ENCODE assay signal across 18 cellular contexts in genomic region chr5:68382640-68383039, GRCh38.
DNase-seq lines count a peak whose midpoint lies in the region; ATAC-seq and TF ChIP-seq lines count a peak whose summit lies in the region.
"Had no signal": no experiment of that assay in that cellular context is flagged by ENCODE, and none has a peak within 500 bp of the region (broad histone marks: within the 10 kb centered on the region; RNA-seq: fewer than 3 reads in every experiment).

No MANE protein-coding gene starts in this region.

- no peak for TF ChIP-seq RAD21 in IMR-90 (IDR thresholded peaks at IDR 0.05; ENCODE audit: low read length)

- H3K18ac ChIP-seq in IMR-90 (ENCODE audit: low read depth, low read length), result no peak overlapping the region

- in situ Hi-C loops in IMR-90 (cut with MboI; ENCODE audit: low sequenced_read_pairs), result no loop called here

- no peak overlapping the region for H3K27ac ChIP-seq in CD4-positive, alpha-beta memory T cell (ENCODE audit: low read depth, low read length)
- H3K27ac ChIP-seq in IMR-90 (ENCODE audit: insufficient read depth, low read length) (no peak overlapping the region), colonic mucosa (peak overlapping the region; percentile 32)
- H3K27ac ChIP-seq: HL-60 had no signal

- H3K36me3 Mint-ChIP-seq in CD4-positive, alpha-beta memory T cell, result no peaks in the 10 kb centered on the region
- peaks cover 3% of the 10 kb centered on the region; the same call in 1 of the 2 replicates for H3K36me3 Mint-ChIP-seq in WTC11

- peak overlapping the region in 3 of 8 donors; percentile 3 to 63 (median 10) for H3K4me3 Mint-ChIP-seq in CD4-positive, alpha-beta memory T cell
- H3K4me3 Mint-ChIP-seq in WTC11, result no peak overlapping the region
- H3K4me3 Mint-ChIP-seq: activated B cell treated with CpG ODN at 0.5 μM for 24 hours had no signal

- peak overlapping the region in 6 of 7 donors; percentile 51 to 89 (median 80) for H3K27ac Mint-ChIP-seq in CD4-positive, alpha-beta memory T cell
- H3K27ac Mint-ChIP-seq in WTC11, result no peak overlapping the region
- H3K27ac Mint-ChIP-seq: activated B cell treated with CpG ODN at 0.5 μM for 24 hours had no signal

- peaks cover 44 to 79% (median 57%) of the 10 kb centered on the region in 4 donors for H3K4me1 Mint-ChIP-seq in CD4-positive, alpha-beta memory T cell
- peaks cover 20% of the 10 kb centered on the region for H3K4me1 Mint-ChIP-seq in WTC11

- no peak overlapping the region for H2AFZ ChIP-seq in IMR-90 (replicated peaks; ENCODE audit: low read length, poor library complexity)

- no peak overlapping the region for H4K91ac ChIP-seq in IMR-90 (ENCODE audit: insufficient read depth, low read depth, low read length)

- DNase-seq in CD4-positive, alpha-beta memory T cell, result no peak
- DNase-seq in IMR-90, result peak; percentile 6
- DNase-seq in colonic mucosa, result no peak
- no peak for DNase-seq in mucosa of descending colon
- no peak for DNase-seq in WTC11 (ENCODE audit: low spot score)
- DNase-seq in NCI-H1694 treated with DMSO at 0.1 percent for 48 hours (lab: John Stamatoyannopoulos, UW), result no peak
- DNase-seq: activated B cell treated with CpG ODN at 0.5 μM for 24 hours; activated T-cell treated with anti-CD3 and anti-CD28 coated beads, Interleukin-2, amount 50 U/mL, for 48 hours; midbrain; NCI-H1694; NCI-H510A treated with DMSO at 0.1 percent for 48 hours; occipital lobe; PC-3 had no signal

- H3K23ac ChIP-seq in IMR-90 (ENCODE audit: low read depth, low read length), result no peak overlapping the region

- no peak overlapping the region for H2AK5ac ChIP-seq in IMR-90 (ENCODE audit: low read depth, low read length)

- TF ChIP-seq CTCF in IMR-90 (conservative IDR thresholded peaks at IDR 0.05; ENCODE audit: low read depth, low read length) (no peak), colonic mucosa (IDR thresholded peaks at IDR 0.05) (no peak), mucosa of descending colon (IDR thresholded peaks at IDR 0.05) (no peak), WTC11 (IDR thresholded peaks at IDR 0.05) (no peak)

- no TSS peak for BruUV-seq in IMR-90 (replicated peaks; lab: Mats Ljungman, UMichigan)

- H3K4me3 ChIP-seq in CD4-positive, alpha-beta memory T cell (ENCODE audit: low read length in 2 of 2), result no peak overlapping the region
- H3K4me3 ChIP-seq in IMR-90 (ENCODE audit: insufficient read depth, low read depth, low read length) (no peak overlapping the region), colonic mucosa (no peak overlapping the region), mucosa of descending colon (no peak overlapping the region)
- H3K4me3 ChIP-seq: smooth muscle cell had no signal

- intact Hi-C loops in CD4-positive, alpha-beta memory T cell (cut with micrococcal nuclease), result no loop called here
- intact Hi-C loops in IMR-90 (cut with micrococcal nuclease) (no loop called here), colonic mucosa (cut with DNase I) (loop anchor here (10.0 kb wide), 1 partner anchor 98 kb away; no protein-coding TSS in a partner anchor), mucosa of descending colon (cut with DNase I, micrococcal nuclease) (no loop called here)

- CTCF ChIA-PET in CD4-positive, alpha-beta memory T cell (lab: Charles Lee; ENCODE audit: partially characterized antibody), result no interaction called here
- CTCF ChIA-PET in IMR-90 (lab: Yijun Ruan, JAX), result no interaction called here
- CTCF ChIA-PET in WTC11 (lab: Charles Lee), result no interaction called here

- H3K4me2 ChIP-seq in IMR-90 (ENCODE audit: low read depth, low read length), result no peak overlapping the region
- H3K4me2 ChIP-seq: smooth muscle cell had no signal

- POLR2A ChIA-PET in CD4-positive, alpha-beta memory T cell (lab: Charles Lee; ENCODE audit: partially characterized antibody), result interaction anchor here (1.7 kb wide), 1 partner anchor 12 kb away, joined by 5 read pairs; no protein-coding TSS in a partner anchor
- POLR2A ChIA-PET in IMR-90 (lab: Charles Lee; ENCODE audit: unreplicated experiment) (no interaction called here), WTC11 (lab: Charles Lee) (no interaction called here)

- no peak overlapping the region for H3K4ac ChIP-seq in IMR-90 (ENCODE audit: low read depth, low read length)

- H3K9me1 ChIP-seq in IMR-90 (ENCODE audit: insufficient read depth, low read length), result no peaks in the 10 kb centered on the region

- peaks cover 64% of the 10 kb centered on the region for H3K4me1 ChIP-seq in CD4-positive, alpha-beta memory T cell (ENCODE audit: insufficient read depth, low read length)
- no peaks in the 10 kb centered on the region for H3K4me1 ChIP-seq in IMR-90 (ENCODE audit: control insufficient read depth, insufficient read depth, low read length)
- no peaks in the 10 kb centered on the region for H3K4me1 ChIP-seq in colonic mucosa
- H3K4me1 ChIP-seq in mucosa of descending colon (ENCODE audit: low read depth), result peaks cover 7% of the 10 kb centered on the region

- no peak overlapping the region for H2AK9ac ChIP-seq in IMR-90 (replicated peaks; ENCODE audit: low read depth, low read length, poor library complexity)

- dilution Hi-C loops in IMR-90 (cut with HindIII; ENCODE audit: low sequenced_read_pairs, unreplicated experiment), result no loop called here

- no peak overlapping the region for H4K8ac ChIP-seq in IMR-90 (ENCODE audit: low read depth in 2 of 2, low read length in 2 of 2)

- H3K79me1 ChIP-seq in IMR-90 (ENCODE audit: low read depth in 1 of 2, low read length in 2 of 2), result no peaks in the 10 kb centered on the region

- no peak overlapping the region for H3K9ac ChIP-seq in IMR-90 (ENCODE audit: low read depth, low read length)
- no peak overlapping the region for H3K9ac ChIP-seq in colonic mucosa (ENCODE audit: low read depth in 2 of 2, low read length in 2 of 2)

- H2BK120ac ChIP-seq in IMR-90 (ENCODE audit: low read depth, low read length), result no peak overlapping the region

- TF ChIP-seq POLR2A in IMR-90 (IDR thresholded peaks at IDR 0.05; ENCODE audit: low read depth, low read length), result no peak

- no peak overlapping the region for H3K14ac ChIP-seq in IMR-90 (replicated peaks; ENCODE audit: low read depth, low read length)

- H3K9me3 Mint-ChIP-seq in CD4-positive, alpha-beta memory T cell, result peaks cover 0 to 7% (median 0%) of the 10 kb centered on the region in 8 donors
- H3K9me3 Mint-ChIP-seq in WTC11, result peaks cover 17% of the 10 kb centered on the region
- H3K9me3 Mint-ChIP-seq: activated B cell treated with CpG ODN at 0.5 μM for 24 hours had no signal

- no peaks in the 10 kb centered on the region for H3K36me3 ChIP-seq in CD4-positive, alpha-beta memory T cell (ENCODE audit: insufficient read depth, low read length)
- H3K36me3 ChIP-seq in IMR-90 (ENCODE audit: control insufficient read depth, insufficient read depth, low read length) (no peaks in the 10 kb centered on the region), colonic mucosa (no peaks in the 10 kb centered on the region), mucosa of descending colon (ENCODE audit: low read depth) (no peaks in the 10 kb centered on the region)

- H4K20me1 ChIP-seq in IMR-90 (ENCODE audit: insufficient read depth, low read length), result no peaks in the 10 kb centered on the region

- no peak overlapping the region for H2BK5ac ChIP-seq in IMR-90 (ENCODE audit: low read depth, low read length, poor library complexity, severe bottlenecking)

- H3K27me3 ChIP-seq in CD4-positive, alpha-beta memory T cell (ENCODE audit: insufficient read depth, low read length), result no peaks in the 10 kb centered on the region
- H3K27me3 ChIP-seq in IMR-90 (ENCODE audit: control insufficient read depth, insufficient read depth, low read length), result no peaks in the 10 kb centered on the region
- H3K27me3 ChIP-seq in colonic mucosa, result no peaks in the 10 kb centered on the region

- H3K9me3 ChIP-seq in CD4-positive, alpha-beta memory T cell (ENCODE audit: control insufficient read depth in 1 of 2, low read length in 2 of 2), result no peaks in the 10 kb centered on the region
- peaks cover 2% of the 10 kb centered on the region; the same call in 1 of the 2 replicates for H3K9me3 ChIP-seq in IMR-90 (ENCODE audit: control insufficient read depth, insufficient read depth, low read length)
- H3K9me3 ChIP-seq in colonic mucosa, result no peaks in the 10 kb centered on the region
- H3K9me3 ChIP-seq in mucosa of descending colon, result no peaks in the 10 kb centered on the region

- no peak overlapping the region for H2BK20ac ChIP-seq in IMR-90 (ENCODE audit: low read depth, low read length)

- H4K5ac ChIP-seq in IMR-90 (ENCODE audit: low read depth, low read length), result no peak overlapping the region

- ATAC-seq in IMR-90 (ENCODE audit: low read depth) (no peak), mucosa of descending colon (peak; percentile 68), HG02798 (IDR thresholded peaks at IDR 0.05; ENCODE audit: poor library complexity, unreplicated experiment) (no peak), WTC11 (no peak), GM21381 (IDR thresholded peaks at IDR 0.05; ENCODE audit: unreplicated experiment) (no peak)
- ATAC-seq: HCT116, PC-3 had no signal

- H2BK15ac ChIP-seq in IMR-90 (ENCODE audit: low read depth, low read length), result no peak overlapping the region

- no peaks in the 10 kb centered on the region for H3K27me3 Mint-ChIP-seq in CD4-positive, alpha-beta memory T cell
- no peaks in the 10 kb centered on the region for H3K27me3 Mint-ChIP-seq in WTC11 (ENCODE audit: low read depth)
- H3K27me3 Mint-ChIP-seq: activated B cell treated with CpG ODN at 0.5 μM for 24 hours had no signal

- no peak overlapping the region for H3K56ac ChIP-seq in IMR-90 (ENCODE audit: extremely low read depth, insufficient read depth, low read length)

TF ChIP-seq in IMR-90, 13 proteins besides CTCF, POLR2A, EP300 and RAD21 (continues in another document):
- TF ChIP-seq MXI1 (IDR thresholded peaks at IDR 0.05; ENCODE audit: borderline replicate concordance, low read depth, low read length), result no peak

TF ChIP-seq in WTC11, 78 proteins besides CTCF, POLR2A, EP300 and RAD21:
- no peak for TF ChIP-seq NR2C2 (CRISPR knock-in tag; IDR thresholded peaks at IDR 0.05)
- TF ChIP-seq NFATC4 (CRISPR knock-in tag; IDR thresholded peaks at IDR 0.05), result no peak
- no peak for TF ChIP-seq ZNF121 (CRISPR knock-in tag; IDR thresholded peaks at IDR 0.05)
- no peak for TF ChIP-seq TEAD1 (CRISPR knock-in tag; IDR thresholded peaks at IDR 0.05)
- no peak for TF ChIP-seq FOXP1 (CRISPR knock-in tag; IDR thresholded peaks at IDR 0.05; ENCODE audit: borderline replicate concordance)
- no peak for TF ChIP-seq NFE2L1 (CRISPR knock-in tag; IDR thresholded peaks at IDR 0.05)
- no peak for TF ChIP-seq SOX15 (CRISPR knock-in tag; IDR thresholded peaks at IDR 0.05)
- no peak for TF ChIP-seq ZNF232 (CRISPR knock-in tag; IDR thresholded peaks at IDR 0.05)
TF ChIP-seq in WTC11: peak in this region for 0.
